In the genomic region with DNA sequence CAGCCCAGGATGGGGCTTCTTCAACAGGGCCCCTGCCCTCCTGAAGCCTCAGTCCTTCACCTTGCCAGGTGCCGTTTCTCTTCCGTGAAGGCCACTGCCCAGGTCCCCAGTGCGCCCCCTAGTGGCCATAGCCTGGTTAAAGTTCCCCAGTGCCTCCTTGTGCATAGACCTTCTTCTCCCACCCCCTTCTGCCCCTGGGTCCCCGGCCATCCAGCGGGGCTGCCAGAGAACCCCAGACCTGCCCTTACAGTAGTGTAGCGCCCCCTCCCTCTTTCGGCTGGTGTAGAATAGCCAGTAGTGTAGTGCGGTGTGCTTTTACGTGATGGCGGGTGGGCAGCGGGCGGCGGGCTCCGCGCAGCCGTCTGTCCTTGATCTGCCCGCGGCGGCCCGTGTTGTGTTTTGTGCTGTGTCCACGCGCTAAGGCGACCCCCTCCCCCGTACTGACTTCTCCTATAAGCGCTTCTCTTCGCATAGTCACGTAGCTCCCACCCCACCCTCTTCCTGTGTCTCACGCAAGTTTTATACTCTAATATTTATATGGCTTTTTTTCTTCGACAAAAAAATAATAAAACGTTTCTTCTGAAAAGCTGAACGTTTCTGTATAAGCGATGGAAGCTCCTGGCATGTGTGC, we compare ENCODE assay signal across 1 cellular context.
A peak's percentile ranks its signal among the peaks of the same experiment; 100 is the strongest.
TF ChIP-seq lines count a peak whose summit lies in the region.

No MANE protein-coding gene starts in this region.

TF ChIP-seq in HepG2, 621 proteins besides CTCF, POLR2A, EP300 and RAD21:
- TF ChIP-seq ELF1 (CRISPR knock-in tag; IDR thresholded peaks at IDR 0.05) (no peak), PTBP1 (IDR thresholded peaks at IDR 0.05; ENCODE audit: low read depth, low read length, poor library complexity, severe bottlenecking) (no peak), ZZZ3 (CRISPR knock-in tag; IDR thresholded peaks at IDR 0.05; ENCODE audit: borderline replicate concordance) (no peak), KLF12 (CRISPR knock-in tag; IDR thresholded peaks at IDR 0.05; ENCODE audit: borderline replicate concordance) (no peak), ZNF891 (CRISPR knock-in tag; IDR thresholded peaks at IDR 0.05) (0 out of 2 replicates have a peak, but pooled peaks have one; percentile 28), PAF1 (CRISPR knock-in tag; IDR thresholded peaks at IDR 0.05) (no peak), RBM22 (optimal IDR thresholded peaks at IDR 0.05; ENCODE audit: low read length) (peak; percentile 64), SMAD3 (CRISPR knock-in tag; IDR thresholded peaks at IDR 0.05) (no peak), RBM39 (IDR thresholded peaks at IDR 0.05; ENCODE audit: low read depth, low read length, poor library complexity, severe bottlenecking) (peak; percentile 50), EZH2 (conservative IDR thresholded peaks at IDR 0.05; ENCODE audit: low read depth, low read length) (no peak), PLRG1 (conservative IDR thresholded peaks at IDR 0.05) (no peak), STAG1 (CRISPR knock-in tag; IDR thresholded peaks at IDR 0.05) (peak; percentile 47), ZNF264 (CRISPR knock-in tag; IDR thresholded peaks at IDR 0.05) (no peak), GTF3A (CRISPR knock-in tag; conservative IDR thresholded peaks at IDR 0.05) (no peak), RXRB (CRISPR knock-in tag; IDR thresholded peaks at IDR 0.05; ENCODE audit: borderline replicate concordance) (no peak), RXRA (CRISPR knock-in tag; IDR thresholded peaks at IDR 0.05) (0 out of 2 replicates have a peak, but pooled peaks have one; percentile 0), AGO2 (optimal IDR thresholded peaks at IDR 0.05; ENCODE audit: low read depth, low read length) (peak; percentile 71), SMC3 (IDR thresholded peaks at IDR 0.05; ENCODE audit: low read length) (peak; percentile 63), NFKB2 (CRISPR knock-in tag; IDR thresholded peaks at IDR 0.05; ENCODE audit: borderline replicate concordance) (0 out of 2 replicates have a peak, but pooled peaks have one; percentile 35)
- TF ChIP-seq, protein P1, sequence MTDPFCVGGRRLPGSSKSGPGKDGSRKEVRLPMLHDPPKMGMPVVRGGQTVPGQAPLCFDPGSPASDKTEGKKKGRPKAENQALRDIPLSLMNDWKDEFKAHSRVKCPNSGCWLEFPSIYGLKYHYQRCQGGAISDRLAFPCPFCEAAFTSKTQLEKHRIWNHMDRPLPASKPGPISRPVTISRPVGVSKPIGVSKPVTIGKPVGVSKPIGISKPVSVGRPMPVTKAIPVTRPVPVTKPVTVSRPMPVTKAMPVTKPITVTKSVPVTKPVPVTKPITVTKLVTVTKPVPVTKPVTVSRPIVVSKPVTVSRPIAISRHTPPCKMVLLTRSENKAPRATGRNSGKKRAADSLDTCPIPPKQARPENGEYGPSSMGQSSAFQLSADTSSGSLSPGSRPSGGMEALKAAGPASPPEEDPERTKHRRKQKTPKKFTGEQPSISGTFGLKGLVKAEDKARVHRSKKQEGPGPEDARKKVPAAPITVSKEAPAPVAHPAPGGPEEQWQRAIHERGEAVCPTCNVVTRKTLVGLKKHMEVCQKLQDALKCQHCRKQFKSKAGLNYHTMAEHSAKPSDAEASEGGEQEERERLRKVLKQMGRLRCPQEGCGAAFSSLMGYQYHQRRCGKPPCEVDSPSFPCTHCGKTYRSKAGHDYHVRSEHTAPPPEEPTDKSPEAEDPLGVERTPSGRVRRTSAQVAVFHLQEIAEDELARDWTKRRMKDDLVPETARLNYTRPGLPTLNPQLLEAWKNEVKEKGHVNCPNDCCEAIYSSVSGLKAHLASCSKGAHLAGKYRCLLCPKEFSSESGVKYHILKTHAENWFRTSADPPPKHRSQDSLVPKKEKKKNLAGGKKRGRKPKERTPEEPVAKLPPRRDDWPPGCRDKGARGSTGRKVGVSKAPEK (CRISPR knock-in tag; IDR thresholded peaks at IDR 0.05; ENCODE audit: borderline replicate concordance) = no peak
- TF ChIP-seq, protein P2, sequence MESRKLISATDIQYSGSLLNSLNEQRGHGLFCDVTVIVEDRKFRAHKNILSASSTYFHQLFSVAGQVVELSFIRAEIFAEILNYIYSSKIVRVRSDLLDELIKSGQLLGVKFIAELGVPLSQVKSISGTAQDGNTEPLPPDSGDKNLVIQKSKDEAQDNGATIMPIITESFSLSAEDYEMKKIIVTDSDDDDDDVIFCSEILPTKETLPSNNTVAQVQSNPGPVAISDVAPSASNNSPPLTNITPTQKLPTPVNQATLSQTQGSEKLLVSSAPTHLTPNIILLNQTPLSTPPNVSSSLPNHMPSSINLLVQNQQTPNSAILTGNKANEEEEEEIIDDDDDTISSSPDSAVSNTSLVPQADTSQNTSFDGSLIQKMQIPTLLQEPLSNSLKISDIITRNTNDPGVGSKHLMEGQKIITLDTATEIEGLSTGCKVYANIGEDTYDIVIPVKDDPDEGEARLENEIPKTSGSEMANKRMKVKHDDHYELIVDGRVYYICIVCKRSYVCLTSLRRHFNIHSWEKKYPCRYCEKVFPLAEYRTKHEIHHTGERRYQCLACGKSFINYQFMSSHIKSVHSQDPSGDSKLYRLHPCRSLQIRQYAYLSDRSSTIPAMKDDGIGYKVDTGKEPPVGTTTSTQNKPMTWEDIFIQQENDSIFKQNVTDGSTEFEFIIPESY (CRISPR knock-in tag; IDR thresholded peaks at IDR 0.05) = peak; percentile 19; the same call in 1 of the 2 replicates
- TF ChIP-seq, protein P3, sequence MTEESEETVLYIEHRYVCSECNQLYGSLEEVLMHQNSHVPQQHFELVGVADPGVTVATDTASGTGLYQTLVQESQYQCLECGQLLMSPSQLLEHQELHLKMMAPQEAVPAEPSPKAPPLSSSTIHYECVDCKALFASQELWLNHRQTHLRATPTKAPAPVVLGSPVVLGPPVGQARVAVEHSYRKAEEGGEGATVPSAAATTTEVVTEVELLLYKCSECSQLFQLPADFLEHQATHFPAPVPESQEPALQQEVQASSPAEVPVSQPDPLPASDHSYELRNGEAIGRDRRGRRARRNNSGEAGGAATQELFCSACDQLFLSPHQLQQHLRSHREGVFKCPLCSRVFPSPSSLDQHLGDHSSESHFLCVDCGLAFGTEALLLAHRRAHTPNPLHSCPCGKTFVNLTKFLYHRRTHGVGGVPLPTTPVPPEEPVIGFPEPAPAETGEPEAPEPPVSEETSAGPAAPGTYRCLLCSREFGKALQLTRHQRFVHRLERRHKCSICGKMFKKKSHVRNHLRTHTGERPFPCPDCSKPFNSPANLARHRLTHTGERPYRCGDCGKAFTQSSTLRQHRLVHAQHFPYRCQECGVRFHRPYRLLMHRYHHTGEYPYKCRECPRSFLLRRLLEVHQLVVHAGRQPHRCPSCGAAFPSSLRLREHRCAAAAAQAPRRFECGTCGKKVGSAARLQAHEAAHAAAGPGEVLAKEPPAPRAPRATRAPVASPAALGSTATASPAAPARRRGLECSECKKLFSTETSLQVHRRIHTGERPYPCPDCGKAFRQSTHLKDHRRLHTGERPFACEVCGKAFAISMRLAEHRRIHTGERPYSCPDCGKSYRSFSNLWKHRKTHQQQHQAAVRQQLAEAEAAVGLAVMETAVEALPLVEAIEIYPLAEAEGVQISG (CRISPR knock-in tag; IDR thresholded peaks at IDR 0.05) = 0 out of 2 replicates have a peak, but pooled peaks have one; percentile 28
